Comparison of ENCODE assay signal across 8 cellular contexts in genomic region chr14:89773644-89774316, GRCh38.
DNase-seq lines count a peak whose midpoint lies in the region; ATAC-seq and TF ChIP-seq lines count a peak whose summit lies in the region.

No MANE protein-coding gene starts in this region.

- no peaks in the 10 kb centered on the region for H3K27me3 ChIP-seq in CD4-positive, alpha-beta memory T cell (ENCODE audit: insufficient read depth, low read length)
- H3K27me3 ChIP-seq in RWPE2 (ENCODE audit: insufficient read depth, poor library complexity, severe bottlenecking) (no peaks in the 10 kb centered on the region), right lobe of liver (no peaks in the 10 kb centered on the region)

- TF ChIP-seq CTCF in RWPE2 (IDR thresholded peaks at IDR 0.05; ENCODE audit: poor library complexity, severe bottlenecking), result no peak
- TF ChIP-seq CTCF in right lobe of liver (IDR thresholded peaks at IDR 0.05), result no peak

- DNase-seq in CD4-positive, alpha-beta memory T cell, result peak; percentile 46 to 56 (median 49)
- no peak for DNase-seq in RWPE2 (ENCODE audit: low spot score)
- peak; percentile 8 to 46 (median 20) for DNase-seq in activated naive CD4-positive, alpha-beta T cell (lab: John Stamatoyannopoulos, UW)
- peak; percentile 39 to 65 (median 55) for DNase-seq in right lobe of liver
- peak; percentile 29 to 73 for DNase-seq in stimulated activated effector memory CD8-positive, alpha-beta T cell treated with anti-CD3 and anti-CD28 coated beads, Interleukin-12 subunit alpha, Interleukin-12 subunit beta, amount 100 ng/mL, for 72 hours (ENCODE audit: low spot score in 2 of 2)
- no peak for DNase-seq in NCI-H446 treated with DMSO at 0.1 percent for 48 hours (lab: John Stamatoyannopoulos, UW)

- no peaks in the 10 kb centered on the region for H3K36me3 ChIP-seq in CD4-positive, alpha-beta memory T cell (ENCODE audit: insufficient read depth, low read length)
- H3K36me3 ChIP-seq in RWPE2 (ENCODE audit: low read depth) (no peaks in the 10 kb centered on the region), right lobe of liver (no peaks in the 10 kb centered on the region)

- POLR2A ChIA-PET in CD4-positive, alpha-beta memory T cell (lab: Charles Lee; ENCODE audit: partially characterized antibody), result interaction anchor here (2.3 kb wide), 1 partner anchor 53 kb away, joined by 10 read pairs; no protein-coding TSS in a partner anchor

- H3K4me1 Mint-ChIP-seq in CD4-positive, alpha-beta memory T cell, result peaks cover 10 to 23% (median 16%) of the 10 kb centered on the region in 4 donors
- peaks cover 18% of the 10 kb centered on the region for H3K4me1 Mint-ChIP-seq in stimulated activated effector memory CD8-positive, alpha-beta T cell treated with anti-CD3 and anti-CD28 coated beads, Interleukin-12 subunit alpha, Interleukin-12 subunit beta, amount 100 ng/mL, for 72 hours

- no peaks in the 10 kb centered on the region for H3K9me3 Mint-ChIP-seq in CD4-positive, alpha-beta memory T cell
- H3K9me3 Mint-ChIP-seq in stimulated activated effector memory CD8-positive, alpha-beta T cell treated with anti-CD3 and anti-CD28 coated beads, Interleukin-12 subunit alpha, Interleukin-12 subunit beta, amount 100 ng/mL, for 72 hours, result no peaks in the 10 kb centered on the region

- CTCF ChIA-PET in CD4-positive, alpha-beta memory T cell (lab: Charles Lee; ENCODE audit: partially characterized antibody), result interaction anchor here (0.7 to 1.6 kb wide), 2 partner anchors 231 to 747 kb away, joined by 3 read pairs; no protein-coding TSS in a partner anchor

- H3K4me3 ChIP-seq in CD4-positive, alpha-beta memory T cell (ENCODE audit: low read length in 2 of 2), result peak overlapping the region in 1 of 2 donors; percentile 40
- no peak overlapping the region for H3K4me3 ChIP-seq in RWPE2 (ENCODE audit: severe bottlenecking)
- no peak overlapping the region for H3K4me3 ChIP-seq in right lobe of liver

- peaks cover 16% of the 10 kb centered on the region for H3K4me1 ChIP-seq in CD4-positive, alpha-beta memory T cell (ENCODE audit: insufficient read depth, low read length)
- H3K4me1 ChIP-seq in RWPE2 (ENCODE audit: insufficient read depth, poor library complexity, severe bottlenecking) (no peaks in the 10 kb centered on the region), right lobe of liver (no peaks in the 10 kb centered on the region)

- peaks cover 0 to 2% of the 10 kb centered on the region in 2 donors for H3K27me3 Mint-ChIP-seq in CD4-positive, alpha-beta memory T cell

- intact Hi-C loops in CD4-positive, alpha-beta memory T cell (cut with micrococcal nuclease), result no loop called here
- intact Hi-C loops in right lobe of liver (cut with DNase I), result no loop called here

- 40% methylated on average over 2 of the region's 12 CpGs for WGBS in right lobe of liver (ENCODE audit: insufficient coverage, low coverage, low lambda C conversion rate, missing lambda C conversion rate)

- peak overlapping the region in 6 of 7 donors; percentile 7 to 85 (median 62) for H3K27ac Mint-ChIP-seq in CD4-positive, alpha-beta memory T cell
- peak overlapping the region; percentile 43 for H3K27ac Mint-ChIP-seq in stimulated activated effector memory CD8-positive, alpha-beta T cell treated with anti-CD3 and anti-CD28 coated beads, Interleukin-12 subunit alpha, Interleukin-12 subunit beta, amount 100 ng/mL, for 72 hours

- H3K27ac ChIP-seq in CD4-positive, alpha-beta memory T cell (ENCODE audit: low read depth, low read length), result no peak overlapping the region
- H3K27ac ChIP-seq in RWPE2 (ENCODE audit: poor library complexity, severe bottlenecking) (no peak overlapping the region), right lobe of liver (no peak overlapping the region)

- TF ChIP-seq POLR2A in right lobe of liver (IDR thresholded peaks at IDR 0.05), result no peak

- H3K36me3 Mint-ChIP-seq in CD4-positive, alpha-beta memory T cell, result no peaks in the 10 kb centered on the region
- no peaks in the 10 kb centered on the region for H3K36me3 Mint-ChIP-seq in stimulated activated effector memory CD8-positive, alpha-beta T cell treated with anti-CD3 and anti-CD28 coated beads, Interleukin-12 subunit alpha, Interleukin-12 subunit beta, amount 100 ng/mL, for 72 hours

- H3K9me3 ChIP-seq in CD4-positive, alpha-beta memory T cell (ENCODE audit: control insufficient read depth in 1 of 2, low read length in 2 of 2), result no peaks in the 10 kb centered on the region
- no peaks in the 10 kb centered on the region for H3K9me3 ChIP-seq in RWPE2 (ENCODE audit: severe bottlenecking)
- no peaks in the 10 kb centered on the region for H3K9me3 ChIP-seq in right lobe of liver

- ATAC-seq in GM19397 (IDR thresholded peaks at IDR 0.05; ENCODE audit: unreplicated experiment) (peak; percentile 83), HG03457 (IDR thresholded peaks at IDR 0.05; ENCODE audit: unreplicated experiment) (peak; percentile 70), RWPE2 (ENCODE audit: low read depth) (peak; percentile 96), right lobe of liver (peak; percentile 47 to 64 (median 54))
- ATAC-seq in stimulated activated effector memory CD8-positive, alpha-beta T cell treated with anti-CD3 and anti-CD28 coated beads, Interleukin-12 subunit alpha, Interleukin-12 subunit beta, amount 100 ng/mL, for 72 hours, result peak; percentile 96

- peak overlapping the region in 7 of 8 donors; percentile 62 to 81 (median 67) for H3K4me3 Mint-ChIP-seq in CD4-positive, alpha-beta memory T cell
- H3K4me3 Mint-ChIP-seq in stimulated activated effector memory CD8-positive, alpha-beta T cell treated with anti-CD3 and anti-CD28 coated beads, Interleukin-12 subunit alpha, Interleukin-12 subunit beta, amount 100 ng/mL, for 72 hours, result peak overlapping the region; percentile 60

Comparison
In these comparisons a context has a peak if more than half of its experiments do, and no peak if none do; other contexts are left out.
1. DNase-seq: peak in CD4-positive, alpha-beta memory T cell (5 of 5), activated naive CD4-positive, alpha-beta T cell (4 of 4), right lobe of liver (3 of 3) and stimulated activated effector memory CD8-positive, alpha-beta T cell treated with anti-CD3 and anti-CD28 coated beads, Interleukin-12 subunit alpha, Interleukin-12 subunit beta, amount 100 ng/mL, for 72 hours (2 of 2); none in RWPE2 (single experiment) and NCI-H446 treated with DMSO at 0.1 percent for 48 hours (single experiment).
2. Peak in every context shown above with its lines, with median percentiles within 50 percentile points of each other: ATAC-seq.